Comparison of ENCODE assay signal across 16 cellular contexts in genomic region chr6:7891098-7891872, GRCh38. TPM values are rescaled to one million over a fixed set of nuclear protein-coding genes. Genes with fewer than 3 reads are reported as not detected.
DNase-seq lines count a peak whose midpoint lies in the region; ATAC-seq and TF ChIP-seq lines count a peak whose summit lies in the region.
"Had no signal": no experiment of that assay in that cellular context is flagged by ENCODE, and none has a peak within 500 bp of the region (broad histone marks: within the 10 kb centered on the region; RNA-seq: fewer than 3 reads in every experiment).

No MANE protein-coding gene starts in this region.

- POLR2A ChIA-PET in naive thymus-derived CD4-positive, alpha-beta T cell (lab: Charles Lee), result no interaction called here

- no peak overlapping the region for H3K4me3 ChIP-seq in left ventricle myocardium inferior
- no peak overlapping the region for H3K4me3 ChIP-seq in naive thymus-derived CD4-positive, alpha-beta T cell (ENCODE audit: low read length)
- H3K4me3 ChIP-seq: BLaER1 treated with 17β-estradiol and CSF1 and Interleukin-3, amounts not matched to agents 10 nM and 100 nM had no signal

- CTCF ChIA-PET in naive thymus-derived CD4-positive, alpha-beta T cell (lab: Charles Lee), result no interaction called here
- CTCF ChIA-PET in activated naive CD4-positive, alpha-beta T cell treated with anti-CD3 and anti-CD28 coated beads, Interleukin-2, amount 10 ng/mL, durations not matched to agents 7 days and 5 days (lab: Charles Lee), result no interaction called here

- peak; percentile 79 for ATAC-seq in Right ventricle myocardium superior (ENCODE audit: poor library complexity)
- ATAC-seq in stimulated activated effector memory CD8-positive, alpha-beta T cell treated with anti-CD3 and anti-CD28 coated beads, Interleukin-12 subunit alpha, Interleukin-12 subunit beta, amount 100 ng/mL, for 72 hours, result no peak
- ATAC-seq in naive thymus-derived CD4-positive, alpha-beta T cell, result no peak

- H3K4me1 ChIP-seq in left ventricle myocardium inferior, result peaks cover 22% of the 10 kb centered on the region
- no peaks in the 10 kb centered on the region for H3K4me1 ChIP-seq in naive thymus-derived CD4-positive, alpha-beta T cell (ENCODE audit: control insufficient read depth in 2 of 2, insufficient read depth in 2 of 2, low read length in 2 of 2)

- H3K27me3 Mint-ChIP-seq in naive thymus-derived CD4-positive, alpha-beta T cell, result no peaks in the 10 kb centered on the region
- no peaks in the 10 kb centered on the region for H3K27me3 Mint-ChIP-seq in activated naive CD4-positive, alpha-beta T cell treated with anti-CD3 and anti-CD28 coated beads, Interleukin-2, amount 10 ng/mL, durations not matched to agents 7 days and 5 days
- H3K27me3 Mint-ChIP-seq: CD4-positive, alpha-beta T cell had no signal

- H3K4me3 Mint-ChIP-seq in stimulated activated effector memory CD8-positive, alpha-beta T cell treated with anti-CD3 and anti-CD28 coated beads, Interleukin-12 subunit alpha, Interleukin-12 subunit beta, amount 100 ng/mL, for 72 hours, result no peak overlapping the region
- H3K4me3 Mint-ChIP-seq in naive thymus-derived CD4-positive, alpha-beta T cell, result no peak overlapping the region
- H3K4me3 Mint-ChIP-seq in activated naive CD4-positive, alpha-beta T cell treated with anti-CD3 and anti-CD28 coated beads, Interleukin-2, amount 10 ng/mL, durations not matched to agents 7 days and 5 days, result no peak overlapping the region
- H3K4me3 Mint-ChIP-seq: CD4-positive, alpha-beta T cell; H9 had no signal

- peak overlapping the region; percentile 31 for H3K27ac ChIP-seq in left ventricle myocardium inferior (replicated peaks)
- no peak overlapping the region for H3K27ac ChIP-seq in naive thymus-derived CD4-positive, alpha-beta T cell (ENCODE audit: low read depth, low read length)
- H3K27ac ChIP-seq: BLaER1 treated with 17β-estradiol and CSF1 and Interleukin-3, amounts not matched to agents 10 nM and 100 nM had no signal

- intact Hi-C loops in Right ventricle myocardium superior (cut with DNase I), result no loop called here
- intact Hi-C loops in cardiac septum (cut with DNase I), result no loop called here
- intact Hi-C loops in left ventricle myocardium inferior (cut with micrococcal nuclease), result no loop called here
- intact Hi-C loops in naive thymus-derived CD4-positive, alpha-beta T cell (cut with micrococcal nuclease), result no loop called here

- peak overlapping the region; percentile 39 for H3K27ac Mint-ChIP-seq in stimulated activated effector memory CD8-positive, alpha-beta T cell treated with anti-CD3 and anti-CD28 coated beads, Interleukin-12 subunit alpha, Interleukin-12 subunit beta, amount 100 ng/mL, for 72 hours
- H3K27ac Mint-ChIP-seq in naive thymus-derived CD4-positive, alpha-beta T cell, result no peak overlapping the region
- H3K27ac Mint-ChIP-seq in activated naive CD4-positive, alpha-beta T cell treated with anti-CD3 and anti-CD28 coated beads, Interleukin-2, amount 10 ng/mL, durations not matched to agents 7 days and 5 days, result no peak overlapping the region
- H3K27ac Mint-ChIP-seq: CD4-positive, alpha-beta T cell; H9 had no signal

- no peaks in the 10 kb centered on the region for H3K9me3 ChIP-seq in left ventricle myocardium inferior (replicated peaks)
- no peaks in the 10 kb centered on the region for H3K9me3 ChIP-seq in naive thymus-derived CD4-positive, alpha-beta T cell (ENCODE audit: control insufficient read depth in 2 of 3, low read length in 3 of 3)

- no peak for TF ChIP-seq CTCF in left ventricle myocardium inferior (IDR thresholded peaks at IDR 0.05; ENCODE audit: borderline replicate concordance)

- in situ Hi-C loops in KBM-7 (cut with MboI; ENCODE audit: low pct_unique_long_range_greater_than_20kb, low sequenced_read_pairs), result no loop called here

- DNase-seq in Right ventricle myocardium superior (no peak), cardiac septum (ENCODE audit: low spot score) (no peak), astrocyte of the hippocampus (ENCODE audit: low read depth, low spot score) (peak; percentile 55), left ventricle myocardium inferior (no peak), KBM-7 (no peak)
- no peak for DNase-seq in stimulated activated effector memory CD8-positive, alpha-beta T cell treated with anti-CD3 and anti-CD28 coated beads, Interleukin-12 subunit alpha, Interleukin-12 subunit beta, amount 100 ng/mL, for 72 hours (ENCODE audit: low spot score in 2 of 2)
- no peak for DNase-seq in naive thymus-derived CD4-positive, alpha-beta T cell
- no peak for DNase-seq in activated naive CD4-positive, alpha-beta T cell treated with anti-CD3 and anti-CD28 coated beads, Interleukin-2, amount 10 ng/mL, durations not matched to agents 7 days and 5 days
- DNase-seq: 8988T; AML-193; Calu3; CD4-positive, alpha-beta T cell; DMS 273 treated with DMSO at 0.1 percent for 48 hours; GOT3; H9 had no signal

- peaks cover 99% of the 10 kb centered on the region for H3K36me3 Mint-ChIP-seq in stimulated activated effector memory CD8-positive, alpha-beta T cell treated with anti-CD3 and anti-CD28 coated beads, Interleukin-12 subunit alpha, Interleukin-12 subunit beta, amount 100 ng/mL, for 72 hours
- H3K36me3 Mint-ChIP-seq in naive thymus-derived CD4-positive, alpha-beta T cell, result peaks cover 4 to 76% (median 24%) of the 10 kb centered on the region in 5 donors
- peaks cover 38% of the 10 kb centered on the region for H3K36me3 Mint-ChIP-seq in activated naive CD4-positive, alpha-beta T cell treated with anti-CD3 and anti-CD28 coated beads, Interleukin-2, amount 10 ng/mL, durations not matched to agents 7 days and 5 days

- H3K27me3 ChIP-seq in left ventricle myocardium inferior (ENCODE audit: low read depth), result no peaks in the 10 kb centered on the region
- H3K27me3 ChIP-seq in naive thymus-derived CD4-positive, alpha-beta T cell (ENCODE audit: control insufficient read depth in 2 of 2, insufficient read depth in 2 of 2, low read length in 2 of 2), result no peaks in the 10 kb centered on the region
- H3K27me3 ChIP-seq: BLaER1 treated with 17β-estradiol and CSF1 and Interleukin-3, amounts not matched to agents 10 nM and 100 nM had no signal

- peaks cover 5% of the 10 kb centered on the region for H3K4me1 Mint-ChIP-seq in stimulated activated effector memory CD8-positive, alpha-beta T cell treated with anti-CD3 and anti-CD28 coated beads, Interleukin-12 subunit alpha, Interleukin-12 subunit beta, amount 100 ng/mL, for 72 hours
- H3K4me1 Mint-ChIP-seq in naive thymus-derived CD4-positive, alpha-beta T cell, result no peaks in the 10 kb centered on the region
- no peaks in the 10 kb centered on the region for H3K4me1 Mint-ChIP-seq in activated naive CD4-positive, alpha-beta T cell treated with anti-CD3 and anti-CD28 coated beads, Interleukin-2, amount 10 ng/mL, durations not matched to agents 7 days and 5 days
- H3K4me1 Mint-ChIP-seq: H9 had no signal

- H3K9me3 Mint-ChIP-seq in stimulated activated effector memory CD8-positive, alpha-beta T cell treated with anti-CD3 and anti-CD28 coated beads, Interleukin-12 subunit alpha, Interleukin-12 subunit beta, amount 100 ng/mL, for 72 hours, result no peaks in the 10 kb centered on the region
- no peaks in the 10 kb centered on the region for H3K9me3 Mint-ChIP-seq in naive thymus-derived CD4-positive, alpha-beta T cell
- H3K9me3 Mint-ChIP-seq in activated naive CD4-positive, alpha-beta T cell treated with anti-CD3 and anti-CD28 coated beads, Interleukin-2, amount 10 ng/mL, durations not matched to agents 7 days and 5 days, result no peaks in the 10 kb centered on the region
- H3K9me3 Mint-ChIP-seq: CD4-positive, alpha-beta T cell; H9 had no signal

- H3K36me3 ChIP-seq in left ventricle myocardium inferior, result peaks cover 95% of the 10 kb centered on the region
- peaks cover 0 to 54% (median 0%) of the 10 kb centered on the region in 3 experiments for H3K36me3 ChIP-seq in naive thymus-derived CD4-positive, alpha-beta T cell (ENCODE audit: control insufficient read depth in 2 of 3, insufficient read depth in 3 of 3, low read length in 3 of 3)

RNA-seq across cellular contexts. Expression of gene TXNDC5, which starts 19.3 kb away (rescaled TPM):
- total RNA-seq in Right ventricle myocardium superior (39.5 TPM), cardiac septum (50.8 TPM), left ventricle myocardium inferior (48.2 TPM)
- total RNA-seq in naive thymus-derived CD4-positive, alpha-beta T cell, result 10 to 100 TPM; 11.5 to 48.6 (median 34.8) TPM
- polyA plus RNA-seq in naive thymus-derived CD4-positive, alpha-beta T cell, result 10 to 100 TPM; 16.7 to 21.4 TPM
